In genomic region chr7:115297651-115298050, GRCh38 we compare ENCODE assay signal across 13 cellular contexts.
A peak's percentile ranks its signal among the peaks of the same experiment; 100 is the strongest.
DNase-seq lines count a peak whose midpoint lies in the region; ATAC-seq and TF ChIP-seq lines count a peak whose summit lies in the region.
"Had no signal": no experiment of that assay in that cellular context is flagged by ENCODE, and none has a peak within 500 bp of the region (broad histone marks: within the 10 kb centered on the region; RNA-seq: fewer than 3 reads in every experiment).

No MANE protein-coding gene starts in this region.

- ATAC-seq in GM21515 (IDR thresholded peaks at IDR 0.05; ENCODE audit: unreplicated experiment) (no peak), GM19395 (IDR thresholded peaks at IDR 0.05; ENCODE audit: unreplicated experiment) (no peak)
- ATAC-seq: pancreas had no signal

- no peak overlapping the region for H3K4me3 ChIP-seq in epithelial cell of proximal tubule (ENCODE audit: low read depth, low read length)
- H3K4me3 ChIP-seq: dorsolateral prefrontal cortex, pancreas had no signal

- DNase-seq in GM03348 (ENCODE audit: low spot score) (peak; percentile 50), NCI-H69 (lab: John Stamatoyannopoulos, UW) (peak; percentile 81), epithelial cell of proximal tubule (ENCODE audit: low read depth) (peak; percentile 82), renal cortical epithelial cell (ENCODE audit: low read depth) (peak; percentile 92), NCI-H2029 (lab: John Stamatoyannopoulos, UW) (no peak)
- no peak for DNase-seq in activated CD8-positive, alpha-beta memory T cell treated with anti-CD3 and anti-CD28 coated beads, Interleukin-2, amount 50 U/mL, for 48 hours
- DNase-seq: activated T-cell treated with anti-CD3 and anti-CD28 coated beads, Interleukin-2, amount 50 U/mL, for 4 hours; dorsolateral prefrontal cortex; immature natural killer cell; NCI-H2107 had no signal

- TF ChIP-seq CTCF in epithelial cell of proximal tubule (conservative IDR thresholded peaks at IDR 0.05; ENCODE audit: low read depth, low read length): peak; percentile 38

Comparison
In these comparisons a context has a peak if more than half of its experiments do, and no peak if none do; other contexts are left out.
1. DNase-seq: peak in GM03348 (single experiment), NCI-H69 (single experiment), epithelial cell of proximal tubule (single experiment) and renal cortical epithelial cell (single experiment); none in NCI-H2029 (single experiment) and activated CD8-positive, alpha-beta memory T cell treated with anti-CD3 and anti-CD28 coated beads, Interleukin-2, amount 50 U/mL, for 48 hours (single experiment).